7 cellular contexts compared by ENCODE assay signal in genomic region chr16:1217526-1217925, GRCh38. TPM values are rescaled to one million over a fixed set of nuclear protein-coding genes. Genes with fewer than 3 reads are reported as not detected.
"Had no signal": no experiment of that assay in that cellular context is flagged by ENCODE, and none has a peak within 500 bp of the region (broad histone marks: within the 10 kb centered on the region; RNA-seq: fewer than 3 reads in every experiment).

No MANE protein-coding gene starts in this region.

- ATAC-seq: HepG2, K562 had no signal

- H3K4me1 Mint-ChIP-seq: IgD-negative memory B cell had no signal

- H3K9me3 Mint-ChIP-seq: IgD-negative memory B cell had no signal

- H3K36me3 Mint-ChIP-seq: IgD-negative memory B cell had no signal

- H3K27ac ChIP-seq: HL-60 had no signal

- H3K27ac Mint-ChIP-seq: IgD-negative memory B cell had no signal

- H3K4me3 ChIP-seq: K562 had no signal

- DNase-seq: IMR-90, KBM-7, KG1 had no signal

RNA-seq across cellular contexts. Expression of gene TPSG1, which starts 7.5 kb away (rescaled TPM):
- polyA plus RNA-seq: HepG2, IgD-negative memory B cell, IMR-90, K562 had no signal

RNA-seq across cellular contexts. Expression of gene TPSB2, which starts 12.5 kb away (rescaled TPM):
- polyA plus RNA-seq: HepG2, IgD-negative memory B cell, IMR-90, K562 had no signal

RNA-seq across cellular contexts. Expression of gene TPSAB1, which starts 23.0 kb away (rescaled TPM):
- polyA plus RNA-seq: IgD-negative memory B cell, IMR-90, K562 had no signal

RNA-seq across cellular contexts. Expression of gene TPSD1, which starts 38.3 kb away (rescaled TPM):
- polyA plus RNA-seq: HepG2, IgD-negative memory B cell, IMR-90, K562 had no signal
